Comparison of ENCODE assay signal across 8 cellular contexts in genomic region chr22:17085277-17086091, GRCh38. TPM values are rescaled to one million over a fixed set of nuclear protein-coding genes. Genes with fewer than 3 reads are reported as not detected.
DNase-seq lines count a peak whose midpoint lies in the region; ATAC-seq, FAIRE-seq and TF ChIP-seq lines count a peak whose summit lies in the region.

No MANE protein-coding gene starts in this region.

- H3K4me2 ChIP-seq in A549 = peak overlapping the region; percentile 93

- H3K9me3 ChIP-seq in A549 (no peaks in the 10 kb centered on the region), lung (ENCODE audit: control insufficient read depth in 2 of 2, insufficient read depth in 1 of 2, low read length in 1 of 2) (no peaks in the 10 kb centered on the region)

- FAIRE-seq in A549 (lab: Jason Lieb, UNC) (no peak), HTR-8/SVneo (lab: Jason Lieb, UNC) (no peak)

- peak overlapping the region; percentile 86 for H3K4me3 Mint-ChIP-seq in central memory CD8-positive, alpha-beta T cell

- TF ChIP-seq EP300 in A549 (IDR thresholded peaks at IDR 0.05) = no peak

- peak overlapping the region; percentile 84 to 99 for H3K27ac ChIP-seq in A549
- H3K27ac ChIP-seq in RWPE1 = peak overlapping the region; percentile 81
- H3K27ac ChIP-seq in lung (ENCODE audit: low read depth in 1 of 2, low read length in 1 of 2) = peak overlapping the region; percentile 81 to 99
- peak overlapping the region; percentile 81 for H3K27ac ChIP-seq in substantia nigra (ENCODE audit: low read depth, low read length, poor library complexity, severe bottlenecking)

- POLR2A ChIA-PET in A549 (lab: Yijun Ruan, JAX) (no interaction called here), RWPE1 (lab: Yijun Ruan, JAX; ENCODE audit: low non-redundant PET) (no interaction called here)

- WGBS in A549 (ENCODE audit: missing lambda C conversion rate) = 36% methylated on average over 18 of the region's 88 CpGs
- 4% methylated on average over 82 to 88 of the region's 88 CpGs for WGBS in lung, 2 donors

- H3K36me3 Mint-ChIP-seq in central memory CD8-positive, alpha-beta T cell (ENCODE audit: insufficient read depth) = peaks cover 13% of the 10 kb centered on the region

- no peaks in the 10 kb centered on the region for H3K9me3 Mint-ChIP-seq in central memory CD8-positive, alpha-beta T cell

- peaks cover 3% of the 10 kb centered on the region; the same call in 1 of the 3 replicates for H3K4me1 ChIP-seq in A549
- H3K4me1 ChIP-seq in lung (ENCODE audit: control insufficient read depth in 2 of 2, insufficient read depth in 2 of 2, low read length in 2 of 2) = peaks cover 5 to 12% of the 10 kb centered on the region in 2 donors

- no peak for TF ChIP-seq POLR2A in A549 (IDR thresholded peaks at IDR 0.05; ENCODE audit: low read length)

- TF ChIP-seq CTCF in A549 (IDR thresholded peaks at IDR 0.05) (no peak), RWPE1 (conservative IDR thresholded peaks at IDR 0.05; ENCODE audit: low read depth) (no peak), lung (IDR thresholded peaks at IDR 0.05; ENCODE audit: control extremely low read depth, extremely low read depth) (no peak)

- no peak for DNase-seq in A549 (ENCODE audit: low read depth in 1 of 2, low spot score in 1 of 2)
- DNase-seq in RWPE1 (ENCODE audit: low spot score) = no peak
- no peak for DNase-seq in central memory CD8-positive, alpha-beta T cell (ENCODE audit: low spot score in 2 of 2)
- DNase-seq in lung (ENCODE audit: low spot score) = no peak
- no peak for DNase-seq in substantia nigra (lab: John Stamatoyannopoulos, UW)
- DNase-seq in pons (ENCODE audit: low spot score) = no peak
- no peak for DNase-seq in HTR-8/SVneo (ENCODE audit: insufficient read length, low spot score)

- no peak for TF ChIP-seq RAD21 in A549 (conservative IDR thresholded peaks at IDR 0.05 in 1 of 2, IDR thresholded peaks at IDR 0.05 in 1 of 2)

- ATAC-seq in A549 (peak; percentile 57 to 61), GM21381 (IDR thresholded peaks at IDR 0.05; ENCODE audit: unreplicated experiment) (peak; percentile 13), lung (ENCODE audit: insufficient read depth, low FRiP score) (peak; percentile 22)
- peak; percentile 13 for ATAC-seq in central memory CD8-positive, alpha-beta T cell (replicated peaks; ENCODE audit: extremely low read depth, poor library complexity, severe bottlenecking)

- H3K4me1 Mint-ChIP-seq in central memory CD8-positive, alpha-beta T cell = peaks cover 46% of the 10 kb centered on the region

- no peaks in the 10 kb centered on the region for H3K27me3 ChIP-seq in lung (ENCODE audit: control insufficient read depth, insufficient read depth)

- peak overlapping the region; percentile 87 for H3K27ac Mint-ChIP-seq in central memory CD8-positive, alpha-beta T cell (ENCODE audit: low read depth)

- no peaks in the 10 kb centered on the region for H3K36me3 ChIP-seq in lung (ENCODE audit: control insufficient read depth in 2 of 2, insufficient read depth in 2 of 2, low read length in 2 of 2)

- no peaks in the 10 kb centered on the region for H3K27me3 Mint-ChIP-seq in central memory CD8-positive, alpha-beta T cell

- peak overlapping the region; percentile 71 for H3K4me3 ChIP-seq in A549
- peak overlapping the region; percentile 91 for H3K4me3 ChIP-seq in lung

- CTCF ChIA-PET in A549 (lab: Yijun Ruan, JAX) (interaction anchor here (1.6 to 3.7 kb wide), 2 partner anchors 86 to 416 kb away, joined by 4 to 11 read pairs; no protein-coding TSS in a partner anchor), RWPE1 (lab: Yijun Ruan, JAX) (no interaction called here)

TF ChIP-seq in A549, 52 proteins besides CTCF, POLR2A, EP300 and RAD21:
- TF ChIP-seq REST (IDR thresholded peaks at IDR 0.05) = no peak
- no peak for TF ChIP-seq MAFK (IDR thresholded peaks at IDR 0.05; ENCODE audit: partially characterized antibody)
- TF ChIP-seq NPAS2 (CRISPR knock-in tag; IDR thresholded peaks at IDR 0.05; ENCODE audit: borderline replicate concordance) = no peak
- no peak for TF ChIP-seq TP53 (CRISPR knock-in tag; IDR thresholded peaks at IDR 0.05)
- TF ChIP-seq RNF2 (IDR thresholded peaks at IDR 0.05; ENCODE audit: borderline replicate concordance, low read depth) = no peak
- no peak for TF ChIP-seq CEBPB (IDR thresholded peaks at IDR 0.05)

RNA-seq across cellular contexts. Expression of gene IL17RA, which starts 0.7 kb away (rescaled TPM):
- polyA plus RNA-seq in A549 (2011; rRNA removed) = 6.4 and 9.1 TPM in 2 replicates
- 3.0 and 4.0 TPM in 2 replicates for polyA plus RNA-seq in A549 (2012; cell fraction: cytosol; rRNA removed)
- 8.6 and 10.3 TPM in 2 replicates for polyA plus RNA-seq in A549 (2012; cell fraction: nucleus; rRNA removed)
- 3.9 to 4.4 TPM (median 4.3 TPM) in 3 replicates for polyA plus RNA-seq in A549 (2017; fragmentation: RNase III; extraction: RNeasy Plus Mini Kit Qiagen cat#74134 plus additional on column Dnase treatment)
- polyA minus RNA-seq in A549 (2011; rRNA and poly(A)+ RNA removed) = 6.8 and 11.9 TPM in 2 replicates
- total RNA-seq in lung = 10 to 100 TPM; 11.5 to 45.1 TPM
- polyA plus RNA-seq in lung = 10 to 100 TPM in 1 of 2 donors, 1 to 10 TPM in 1; 9.0 to 33.7 TPM

RNA-seq across cellular contexts. Expression of gene TMEM121B, which starts 35.7 kb away (rescaled TPM):
- 0.03 TPM in 1 of 2 replicates, not detected in the other for polyA plus RNA-seq in A549 (2011; rRNA removed)
- 0.03 TPM in 1 of 2 replicates, not detected in the other for polyA plus RNA-seq in A549 (2012; cell fraction: cytosol; rRNA removed)
- 0.08 and 0.10 TPM in 2 replicates for polyA plus RNA-seq in A549 (2012; cell fraction: nucleus; rRNA removed)
- polyA plus RNA-seq in A549 (2017; fragmentation: RNase III; extraction: RNeasy Plus Mini Kit Qiagen cat#74134 plus additional on column Dnase treatment) = 0.03 to 0.08 TPM (median 0.05 TPM) in 3 replicates
- polyA minus RNA-seq in A549 (2011; rRNA and poly(A)+ RNA removed) = not detected in 2 replicates
- total RNA-seq in lung = under 1 TPM; 0.46 to 0.67 TPM
- polyA plus RNA-seq in lung = 1 to 10 TPM in 1 of 2 donors, under 1 TPM in 1; 0.26 to 1.4 TPM
